ENCODE assay signal across 20 cellular contexts in the genomic region with DNA sequence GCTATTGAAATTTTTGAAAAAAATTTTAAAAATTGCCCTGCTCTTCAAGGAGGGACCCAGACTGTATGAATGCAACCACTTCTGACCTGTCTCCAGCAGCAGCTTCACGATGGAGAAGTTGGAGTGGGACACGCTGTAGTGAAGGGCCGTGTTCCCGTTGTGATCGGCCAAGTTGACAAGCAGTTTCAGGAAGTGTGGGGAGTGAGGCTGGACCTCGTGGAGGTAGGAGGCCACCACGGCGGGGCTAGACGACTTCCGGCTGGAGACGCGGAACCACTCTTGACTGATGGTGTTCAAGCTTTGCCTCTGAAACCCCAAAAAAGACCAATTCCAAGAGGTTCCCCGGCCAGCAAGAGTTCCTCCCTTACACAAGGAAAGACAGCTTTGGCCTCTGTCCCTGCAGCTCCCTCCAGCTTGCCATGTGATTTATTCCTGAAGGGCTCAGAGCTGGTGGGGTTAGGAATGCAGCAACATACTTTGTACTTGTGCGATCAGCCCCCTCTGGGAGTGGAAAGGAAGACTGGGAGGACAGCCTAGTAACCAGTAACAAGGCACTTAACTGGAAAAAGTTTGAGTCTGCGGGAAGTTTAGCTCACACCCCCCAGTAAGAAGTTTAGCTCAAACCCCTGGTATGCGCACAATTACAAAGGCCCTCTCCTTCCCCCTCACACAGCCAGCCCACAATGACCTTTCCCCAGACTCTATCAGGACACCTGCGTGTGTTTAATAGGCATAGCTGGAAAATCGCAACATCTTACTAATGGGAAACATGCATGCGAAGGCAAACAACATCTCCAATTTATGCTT. TPM values are rescaled to one million over a fixed set of nuclear protein-coding genes. Genes with fewer than 3 reads are reported as not detected.
DNase-seq lines count a peak whose midpoint lies in the region; ATAC-seq and TF ChIP-seq lines count a peak whose summit lies in the region.
"Had no signal": no experiment of that assay in that cellular context is flagged by ENCODE, and none has a peak within 500 bp of the region (broad histone marks: within the 10 kb centered on the region; RNA-seq: fewer than 3 reads in every experiment).

No MANE protein-coding gene starts in this region.

- H3K4me3 Mint-ChIP-seq in endodermal cell (no peak overlapping the region), nephron progenitor cell (no peak overlapping the region), Caco-2 (ENCODE audit: unreplicated experiment) (no peak overlapping the region)
- H3K4me3 Mint-ChIP-seq: CD4-positive, alpha-beta memory T cell had no signal

- H3K4me1 Mint-ChIP-seq in endodermal cell = peaks cover 12% of the 10 kb centered on the region
- H3K4me1 Mint-ChIP-seq in nephron progenitor cell = peaks cover 19% of the 10 kb centered on the region
- no peaks in the 10 kb centered on the region for H3K4me1 Mint-ChIP-seq in Caco-2 (ENCODE audit: low read depth, unreplicated experiment)

- H3K36me3 ChIP-seq in cardiac muscle cell = no peaks in the 10 kb centered on the region
- no peaks in the 10 kb centered on the region for H3K36me3 ChIP-seq in endodermal cell (ENCODE audit: control insufficient read depth, insufficient read depth, low read length)
- H3K36me3 ChIP-seq in Caco-2 (ENCODE audit: control insufficient read depth, insufficient read depth, low read length) = peaks cover 1% of the 10 kb centered on the region; the same call in 1 of the 2 replicates
- H3K36me3 ChIP-seq: BE2C, SJSA1 had no signal

- TF ChIP-seq CTCF in cardiac muscle cell (IDR thresholded peaks at IDR 0.05; ENCODE audit: low read depth, low read length) = no peak
- no peak for TF ChIP-seq CTCF in endodermal cell (conservative IDR thresholded peaks at IDR 0.05)
- TF ChIP-seq CTCF in nephron progenitor cell (IDR thresholded peaks at IDR 0.05) = no peak
- no peak for TF ChIP-seq CTCF in Caco-2 (IDR thresholded peaks at IDR 0.05; ENCODE audit: insufficient read depth in 1 of 2, low read depth in 1 of 2, low read length in 1 of 2, severe bottlenecking in 1 of 2, unreplicated experiment in 1 of 2)

- H3K4me3 ChIP-seq in cardiac muscle cell = no peak overlapping the region
- no peak overlapping the region for H3K4me3 ChIP-seq in endodermal cell (ENCODE audit: low read length)
- no peak overlapping the region for H3K4me3 ChIP-seq in Caco-2 (ENCODE audit: low read depth, low read length)
- H3K4me3 ChIP-seq: SJSA1 had no signal

- H3K27me3 Mint-ChIP-seq in endodermal cell (ENCODE audit: insufficient read depth) (peaks cover 2% of the 10 kb centered on the region), nephron progenitor cell (ENCODE audit: low read depth, poor library complexity) (peaks cover 17% of the 10 kb centered on the region), Caco-2 (ENCODE audit: insufficient read depth, unreplicated experiment) (no peaks in the 10 kb centered on the region)

- ATAC-seq in Right ventricle myocardium superior (ENCODE audit: poor library complexity) (no peak), HG03354 (IDR thresholded peaks at IDR 0.05; ENCODE audit: poor library complexity, severe bottlenecking, unreplicated experiment) (no peak)
- no peak for ATAC-seq in activated CD4-positive, CD25-positive, alpha-beta regulatory T cell treated with anti-CD3 and anti-CD28 coated beads, Interleukin-2, amount 50 U/mL, for 24 hours
- ATAC-seq: HepG2 had no signal

- H3K27ac Mint-ChIP-seq in endodermal cell (no peak overlapping the region), nephron progenitor cell (no peak overlapping the region), Caco-2 (ENCODE audit: unreplicated experiment) (no peak overlapping the region)
- H3K27ac Mint-ChIP-seq: CD4-positive, alpha-beta memory T cell had no signal

- BruUV-seq in Caco-2 (replicated peaks; lab: Mats Ljungman, UMichigan) = no TSS peak

- POLR2A ChIA-PET in Caco-2 (lab: Charles Lee) = no interaction called here

- no peaks in the 10 kb centered on the region for H3K27me3 ChIP-seq in cardiac muscle cell
- H3K27me3 ChIP-seq in endodermal cell (ENCODE audit: control insufficient read depth, insufficient read depth, low read length, poor library complexity, severe bottlenecking) = no peaks in the 10 kb centered on the region
- H3K27me3 ChIP-seq in Caco-2 (replicated peaks; ENCODE audit: control insufficient read depth, insufficient read depth, low read length) = no peaks in the 10 kb centered on the region
- H3K27me3 ChIP-seq: BE2C, SJSA1 had no signal

- H3K9me3 ChIP-seq in cardiac muscle cell (ENCODE audit: low read depth) = no peaks in the 10 kb centered on the region
- H3K9me3 ChIP-seq in endodermal cell (ENCODE audit: control insufficient read depth, low read length) = no peaks in the 10 kb centered on the region
- H3K9me3 ChIP-seq in Caco-2 = no peaks in the 10 kb centered on the region
- H3K9me3 ChIP-seq: BE2C, SJSA1 had no signal

- H3K9ac ChIP-seq in endodermal cell (ENCODE audit: extremely low read depth, low read length, poor library complexity, severe bottlenecking) = no peak overlapping the region
- H3K9ac ChIP-seq: KMS-11 had no signal

- intact Hi-C loops in Right ventricle myocardium superior (cut with DNase I) = no loop called here
- intact Hi-C loops in Caco-2 (cut with micrococcal nuclease; ENCODE audit: unreplicated experiment) = no loop called here

- H3K36me3 Mint-ChIP-seq in endodermal cell (ENCODE audit: low read depth) (no peaks in the 10 kb centered on the region), nephron progenitor cell (ENCODE audit: low read depth) (no peaks in the 10 kb centered on the region), Caco-2 (ENCODE audit: insufficient read depth, unreplicated experiment) (peaks cover 61% of the 10 kb centered on the region)
- H3K36me3 Mint-ChIP-seq: CD4-positive, alpha-beta memory T cell had no signal

- CTCF ChIA-PET in Caco-2 (lab: Charles Lee) = no interaction called here

- DNase-seq in cardiac muscle cell (ENCODE audit: low read depth in 1 of 2, low spot score in 1 of 2) = peak in 1 of 2 donors; percentile 55
- no peak for DNase-seq in Right ventricle myocardium superior
- peak; percentile 65 for DNase-seq in endodermal cell
- DNase-seq in nephron progenitor cell = peak; percentile 31
- DNase-seq in inferior parietal cortex (ENCODE audit: extremely low spot score) = no peak
- DNase-seq in Caco-2 = no peak
- DNase-seq: 8988T; BE2C; CD4-positive, alpha-beta memory T cell; GF-D8; HCEC 1CT; NCI-H1436; NCI-H2171 treated with DMSO at 0.1 percent for 48 hours; NCI-H748 treated with DMSO at 0.1 percent for 48 hours had no signal

- peaks cover 9% of the 10 kb centered on the region for H3K4me1 ChIP-seq in cardiac muscle cell (ENCODE audit: low read depth)
- H3K4me1 ChIP-seq in endodermal cell (ENCODE audit: control insufficient read depth, insufficient read depth, low read length) = peaks cover 11% of the 10 kb centered on the region
- H3K4me1 ChIP-seq in Caco-2 = peaks cover 4% of the 10 kb centered on the region; the same call in 1 of the 2 replicates
- H3K4me1 ChIP-seq: BE2C, SJSA1 had no signal

- H3K9me3 Mint-ChIP-seq in endodermal cell = no peaks in the 10 kb centered on the region
- no peaks in the 10 kb centered on the region for H3K9me3 Mint-ChIP-seq in nephron progenitor cell
- no peaks in the 10 kb centered on the region for H3K9me3 Mint-ChIP-seq in Caco-2 (ENCODE audit: unreplicated experiment)

- WGBS in endodermal cell (ENCODE audit: insufficient coverage in 1 of 2, insufficient read length in 1 of 2), 2 experiments = 77 to 86% methylated on average over 11 to 19 of the region's 19 CpGs

- H3K27ac ChIP-seq in cardiac muscle cell (peak overlapping the region; percentile 24), endodermal cell (ENCODE audit: low read depth, low read length) (no peak overlapping the region)
- H3K27ac ChIP-seq: KMS-11, RWPE1, SJSA1 had no signal

RNA-seq across cellular contexts. Expression of a gene that starts 56.0 kb away (rescaled TPM):
- total RNA-seq in cardiac muscle cell (0.81 and 4.0 TPM in 2 replicates), Right ventricle myocardium superior (0.38 TPM), endodermal cell (under 1 TPM; 0.46 to 0.70 TPM), Caco-2 (2022) (18.9 and 21.5 TPM in 2 replicates)
- polyA plus RNA-seq in cardiac muscle cell = 0.65 and 2.8 TPM in 2 replicates
- polyA plus RNA-seq in endodermal cell (2013, experiment 1 of 2) = 4.6 TPM
- 4.9 TPM for polyA plus RNA-seq in endodermal cell (2013, experiment 2 of 2)
- total RNA-seq: CD4-positive, alpha-beta memory T cell; SJSA1 had no signal
- polyA plus RNA-seq: CD4-positive, alpha-beta memory T cell had no signal

Comparison
In these comparisons a context has a peak if more than half of its experiments do, and no peak if none do; other contexts are left out.
1. DNase-seq: peak in endodermal cell (single experiment) and nephron progenitor cell (single experiment); none in Right ventricle myocardium superior (single experiment), inferior parietal cortex (single experiment) and Caco-2 (0 of 2).